ENCODE assay signal across 1 cellular context in the genomic region with DNA sequence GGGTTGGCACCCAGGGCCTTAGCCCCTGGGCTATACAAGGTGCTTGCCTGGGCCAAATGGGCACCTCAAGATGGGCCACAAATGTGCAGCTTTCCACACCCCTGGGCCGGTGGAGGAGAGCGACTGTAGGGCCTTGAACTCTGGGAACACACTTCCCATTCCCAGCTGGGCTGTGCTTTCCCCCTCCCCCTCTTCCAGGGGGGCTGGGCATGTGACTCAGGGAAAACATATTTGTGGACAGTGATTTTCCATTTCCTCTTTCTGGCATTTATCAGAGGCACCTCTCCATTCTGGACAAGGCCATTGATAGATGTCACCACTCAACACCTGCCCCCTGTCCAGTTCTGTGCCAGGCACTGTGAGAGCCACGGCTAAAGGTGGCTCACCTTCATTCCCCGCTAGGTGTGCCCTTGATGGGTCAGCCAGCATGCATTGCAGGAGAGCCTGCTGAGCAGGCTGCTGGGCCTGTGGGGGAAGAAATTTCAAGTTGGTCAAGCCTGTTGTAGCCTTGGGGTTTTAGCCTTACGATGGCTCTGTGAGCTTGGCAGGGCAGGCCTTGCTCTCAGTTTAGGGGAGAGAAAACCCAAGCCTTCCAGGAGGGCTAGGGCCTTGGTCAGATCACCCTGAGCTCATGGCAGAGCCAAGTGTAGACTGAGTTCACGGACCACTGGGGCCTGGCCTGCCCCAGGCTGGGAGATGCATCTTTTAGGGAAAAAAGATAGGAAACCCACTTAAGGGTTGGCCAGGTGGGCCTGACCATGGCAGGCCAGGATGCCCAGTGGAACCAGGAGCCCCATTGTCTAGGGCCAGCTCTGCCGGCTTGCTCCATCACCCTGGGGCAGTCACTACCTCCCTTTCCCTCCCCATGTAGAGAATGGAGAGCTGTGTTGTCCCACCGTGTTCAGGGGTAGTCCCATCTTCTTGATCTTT.
TF ChIP-seq lines count a peak whose summit lies in the region.

No MANE protein-coding gene starts in this region.

TF ChIP-seq in HepG2, 621 proteins besides CTCF, POLR2A, EP300 and RAD21 (continued from another document and continues in another):
- TF ChIP-seq AHDC1 (CRISPR knock-in tag; IDR thresholded peaks at IDR 0.05; ENCODE audit: borderline replicate concordance) (no peak), PHF8 (CRISPR knock-in tag; IDR thresholded peaks at IDR 0.05) (no peak; the same call in 1 of the 2 replicates), SAP130 (CRISPR knock-in tag; IDR thresholded peaks at IDR 0.05; ENCODE audit: low read depth) (peak; percentile 93), AGO2 (optimal IDR thresholded peaks at IDR 0.05; ENCODE audit: low read depth, low read length) (no peak), USF2 (IDR thresholded peaks at IDR 0.05; ENCODE audit: low read depth, low read length) (peak; percentile 56), USF2 (CRISPR knock-in tag; IDR thresholded peaks at IDR 0.05; ENCODE audit: borderline replicate concordance) (peak; percentile 82; the same call in 1 of the 2 replicates), ARHGAP35 (CRISPR knock-in tag; IDR thresholded peaks at IDR 0.05; ENCODE audit: borderline replicate concordance) (no peak), JUN (CRISPR knock-in tag; IDR thresholded peaks at IDR 0.05) (no peak), ATF6 (CRISPR knock-in tag; conservative IDR thresholded peaks at IDR 0.05) (no peak), SALL1 (CRISPR knock-in tag; IDR thresholded peaks at IDR 0.05) (peak; percentile 94), REXO4 (CRISPR knock-in tag; IDR thresholded peaks at IDR 0.05; ENCODE audit: borderline replicate concordance) (no peak), KLF15 (CRISPR knock-in tag; IDR thresholded peaks at IDR 0.05; ENCODE audit: borderline replicate concordance) (0 out of 2 replicates have a peak, but pooled peaks have one; percentile 42), ZNF550 (CRISPR knock-in tag; IDR thresholded peaks at IDR 0.05; ENCODE audit: borderline replicate concordance) (no peak), MYC (CRISPR knock-in tag; IDR thresholded peaks at IDR 0.05; ENCODE audit: borderline replicate concordance) (peak; percentile 67; the same call in 1 of the 2 replicates), ZFP37 (CRISPR knock-in tag; IDR thresholded peaks at IDR 0.05; ENCODE audit: borderline replicate concordance) (no peak; the same call in 1 of the 2 replicates), MAFK (conservative IDR thresholded peaks at IDR 0.05 in 1 of 2, IDR thresholded peaks at IDR 0.05 in 1 of 2; ENCODE audit: low read length in 2 of 2) (peak in 1 of 2 experiments; percentile 26; a peak in 1 of 4 replicates), PCBP2 (optimal IDR thresholded peaks at IDR 0.05; ENCODE audit: low read depth, low read length, poor library complexity, severe bottlenecking) (no peak), TCF7 (IDR thresholded peaks at IDR 0.05; ENCODE audit: low read depth) (no peak), SRSF4 (IDR thresholded peaks at IDR 0.05; ENCODE audit: low read depth, low read length, poor library complexity, severe bottlenecking) (no peak), SMAD1 (CRISPR knock-in tag; IDR thresholded peaks at IDR 0.05; ENCODE audit: borderline replicate concordance, low read depth) (no peak), YEATS4 (CRISPR knock-in tag; IDR thresholded peaks at IDR 0.05; ENCODE audit: borderline replicate concordance) (peak; percentile 45; the same call in 1 of the 2 replicates)
- TF ChIP-seq, protein P1, sequence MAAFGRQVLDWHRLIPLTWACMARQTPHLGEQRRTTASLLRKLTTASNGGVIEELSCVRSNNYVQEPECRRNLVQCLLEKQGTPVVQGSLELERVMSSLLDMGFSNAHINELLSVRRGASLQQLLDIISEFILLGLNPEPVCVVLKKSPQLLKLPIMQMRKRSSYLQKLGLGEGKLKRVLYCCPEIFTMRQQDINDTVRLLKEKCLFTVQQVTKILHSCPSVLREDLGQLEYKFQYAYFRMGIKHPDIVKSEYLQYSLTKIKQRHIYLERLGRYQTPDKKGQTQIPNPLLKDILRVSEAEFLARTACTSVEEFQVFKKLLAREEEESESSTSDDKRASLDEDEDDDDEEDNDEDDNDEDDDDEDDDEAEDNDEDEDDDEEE (CRISPR knock-in tag; IDR thresholded peaks at IDR 0.05), result no peak
- TF ChIP-seq, protein P2, sequence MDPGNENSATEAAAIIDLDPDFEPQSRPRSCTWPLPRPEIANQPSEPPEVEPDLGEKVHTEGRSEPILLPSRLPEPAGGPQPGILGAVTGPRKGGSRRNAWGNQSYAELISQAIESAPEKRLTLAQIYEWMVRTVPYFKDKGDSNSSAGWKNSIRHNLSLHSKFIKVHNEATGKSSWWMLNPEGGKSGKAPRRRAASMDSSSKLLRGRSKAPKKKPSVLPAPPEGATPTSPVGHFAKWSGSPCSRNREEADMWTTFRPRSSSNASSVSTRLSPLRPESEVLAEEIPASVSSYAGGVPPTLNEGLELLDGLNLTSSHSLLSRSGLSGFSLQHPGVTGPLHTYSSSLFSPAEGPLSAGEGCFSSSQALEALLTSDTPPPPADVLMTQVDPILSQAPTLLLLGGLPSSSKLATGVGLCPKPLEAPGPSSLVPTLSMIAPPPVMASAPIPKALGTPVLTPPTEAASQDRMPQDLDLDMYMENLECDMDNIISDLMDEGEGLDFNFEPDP (CRISPR knock-in tag; conservative IDR thresholded peaks at IDR 0.05), result no peak
- TF ChIP-seq, protein P3, sequence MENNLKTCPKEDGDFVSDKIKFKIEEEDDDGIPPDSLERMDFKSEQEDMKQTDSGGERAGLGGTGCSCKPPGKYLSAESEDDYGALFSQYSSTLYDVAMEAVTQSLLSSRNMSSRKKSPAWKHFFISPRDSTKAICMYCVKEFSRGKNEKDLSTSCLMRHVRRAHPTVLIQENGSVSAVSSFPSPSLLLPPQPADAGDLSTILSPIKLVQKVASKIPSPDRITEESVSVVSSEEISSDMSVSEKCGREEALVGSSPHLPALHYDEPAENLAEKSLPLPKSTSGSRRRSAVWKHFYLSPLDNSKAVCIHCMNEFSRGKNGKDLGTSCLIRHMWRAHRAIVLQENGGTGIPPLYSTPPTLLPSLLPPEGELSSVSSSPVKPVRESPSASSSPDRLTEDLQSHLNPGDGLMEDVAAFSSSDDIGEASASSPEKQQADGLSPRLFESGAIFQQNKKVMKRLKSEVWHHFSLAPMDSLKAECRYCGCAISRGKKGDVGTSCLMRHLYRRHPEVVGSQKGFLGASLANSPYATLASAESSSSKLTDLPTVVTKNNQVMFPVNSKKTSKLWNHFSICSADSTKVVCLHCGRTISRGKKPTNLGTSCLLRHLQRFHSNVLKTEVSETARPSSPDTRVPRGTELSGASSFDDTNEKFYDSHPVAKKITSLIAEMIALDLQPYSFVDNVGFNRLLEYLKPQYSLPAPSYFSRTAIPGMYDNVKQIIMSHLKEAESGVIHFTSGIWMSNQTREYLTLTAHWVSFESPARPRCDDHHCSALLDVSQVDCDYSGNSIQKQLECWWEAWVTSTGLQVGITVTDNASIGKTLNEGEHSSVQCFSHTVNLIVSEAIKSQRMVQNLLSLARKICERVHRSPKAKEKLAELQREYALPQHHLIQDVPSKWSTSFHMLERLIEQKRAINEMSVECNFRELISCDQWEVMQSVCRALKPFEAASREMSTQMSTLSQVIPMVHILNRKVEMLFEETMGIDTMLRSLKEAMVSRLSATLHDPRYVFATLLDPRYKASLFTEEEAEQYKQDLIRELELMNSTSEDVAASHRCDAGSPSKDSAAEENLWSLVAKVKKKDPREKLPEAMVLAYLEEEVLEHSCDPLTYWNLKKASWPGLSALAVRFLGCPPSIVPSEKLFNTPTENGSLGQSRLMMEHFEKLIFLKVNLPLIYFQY (CRISPR knock-in tag; IDR thresholded peaks at IDR 0.05; ENCODE audit: borderline replicate concordance), result peak; percentile 78; the same call in 1 of the 2 replicates
- TF ChIP-seq, protein P4, sequence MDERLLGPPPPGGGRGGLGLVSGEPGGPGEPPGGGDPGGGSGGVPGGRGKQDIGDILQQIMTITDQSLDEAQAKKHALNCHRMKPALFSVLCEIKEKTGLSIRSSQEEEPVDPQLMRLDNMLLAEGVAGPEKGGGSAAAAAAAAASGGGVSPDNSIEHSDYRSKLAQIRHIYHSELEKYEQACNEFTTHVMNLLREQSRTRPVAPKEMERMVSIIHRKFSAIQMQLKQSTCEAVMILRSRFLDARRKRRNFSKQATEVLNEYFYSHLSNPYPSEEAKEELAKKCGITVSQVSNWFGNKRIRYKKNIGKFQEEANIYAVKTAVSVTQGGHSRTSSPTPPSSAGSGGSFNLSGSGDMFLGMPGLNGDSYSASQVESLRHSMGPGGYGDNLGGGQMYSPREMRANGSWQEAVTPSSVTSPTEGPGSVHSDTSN (CRISPR knock-in tag; IDR thresholded peaks at IDR 0.05), result no peak
- TF ChIP-seq, protein P5, sequence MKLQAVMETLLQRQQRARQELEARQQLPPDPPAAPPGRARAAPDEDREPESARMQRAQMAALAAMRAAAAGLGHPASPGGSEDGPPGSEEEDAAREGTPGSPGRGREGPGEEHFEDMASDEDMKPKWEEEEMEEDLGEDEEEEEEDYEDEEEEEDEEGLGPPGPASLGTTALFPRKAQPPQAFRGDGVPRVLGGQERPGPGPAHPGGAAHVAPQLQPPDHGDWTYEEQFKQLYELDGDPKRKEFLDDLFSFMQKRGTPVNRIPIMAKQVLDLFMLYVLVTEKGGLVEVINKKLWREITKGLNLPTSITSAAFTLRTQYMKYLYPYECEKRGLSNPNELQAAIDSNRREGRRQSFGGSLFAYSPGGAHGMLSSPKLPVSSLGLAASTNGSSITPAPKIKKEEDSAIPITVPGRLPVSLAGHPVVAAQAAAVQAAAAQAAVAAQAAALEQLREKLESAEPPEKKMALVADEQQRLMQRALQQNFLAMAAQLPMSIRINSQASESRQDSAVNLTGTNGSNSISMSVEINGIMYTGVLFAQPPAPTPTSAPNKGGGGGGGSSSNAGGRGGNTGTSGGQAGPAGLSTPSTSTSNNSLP (IDR thresholded peaks at IDR 0.05; ENCODE audit: low read depth, low read length), result no peak; the same call in 1 of the 2 replicates
- TF ChIP-seq, protein P6, sequence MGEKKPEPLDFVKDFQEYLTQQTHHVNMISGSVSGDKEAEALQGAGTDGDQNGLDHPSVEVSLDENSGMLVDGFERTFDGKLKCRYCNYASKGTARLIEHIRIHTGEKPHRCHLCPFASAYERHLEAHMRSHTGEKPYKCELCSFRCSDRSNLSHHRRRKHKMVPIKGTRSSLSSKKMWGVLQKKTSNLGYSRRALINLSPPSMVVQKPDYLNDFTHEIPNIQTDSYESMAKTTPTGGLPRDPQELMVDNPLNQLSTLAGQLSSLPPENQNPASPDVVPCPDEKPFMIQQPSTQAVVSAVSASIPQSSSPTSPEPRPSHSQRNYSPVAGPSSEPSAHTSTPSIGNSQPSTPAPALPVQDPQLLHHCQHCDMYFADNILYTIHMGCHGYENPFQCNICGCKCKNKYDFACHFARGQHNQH (CRISPR knock-in tag; IDR thresholded peaks at IDR 0.05), result peak; percentile 90
